Comparison of ENCODE assay signal across 15 cellular contexts in the genomic region with DNA sequence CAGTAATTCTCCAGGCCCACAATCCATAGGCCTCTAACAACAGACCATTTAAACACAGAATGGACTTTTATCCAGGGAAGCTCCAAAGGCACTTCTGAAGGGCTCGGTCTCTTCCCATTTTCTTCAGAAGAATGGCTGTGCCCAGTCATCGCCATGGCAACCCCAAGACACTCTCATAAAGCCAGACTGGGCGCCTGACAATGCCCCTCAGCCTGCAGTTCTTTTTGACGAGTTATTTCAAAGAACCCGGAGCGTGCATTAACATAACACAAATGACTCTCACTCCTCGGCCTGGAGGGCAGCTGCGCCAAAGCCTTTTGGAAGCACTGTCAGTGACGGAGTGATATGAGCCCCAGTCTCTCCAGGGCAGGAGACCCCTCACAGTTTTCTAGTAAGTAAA.
DNase-seq lines count a peak whose midpoint lies in the region; ATAC-seq and TF ChIP-seq lines count a peak whose summit lies in the region.
"Had no signal": no experiment of that assay in that cellular context is flagged by ENCODE, and none has a peak within 500 bp of the region (broad histone marks: within the 10 kb centered on the region; RNA-seq: fewer than 3 reads in every experiment).

No MANE protein-coding gene starts in this region.

- no peaks in the 10 kb centered on the region for H3K36me3 ChIP-seq in PC-9 (ENCODE audit: low read depth)

- peak overlapping the region; percentile 76 for H3K27ac Mint-ChIP-seq in activated CD4-positive, alpha-beta T cell treated with anti-CD3 and anti-CD28 coated beads for 36 hours
- peak overlapping the region; percentile 6 for H3K27ac Mint-ChIP-seq in activated T-helper 1 cell treated with anti-CD3 and anti-CD28 coated beads, Interleukin-12 subunit alpha, Interleukin-12 subunit beta, Interleukin-2, Interleukin-4 antibody, amounts not matched to agents 30 ng/mL and 10 ng/mL and 1 ng/mL, durations not matched to agents 14 hours and 24 hours and 36 hours
- peak overlapping the region; percentile 47 for H3K27ac Mint-ChIP-seq in stimulated activated memory B cell treated with anti-CD40 and anti-IgM and Interleukin-4, amounts not matched to agents 10 μg/mL and 1 μg/mL and 100 μg/mL, for 72 hours

- no peak overlapping the region for H3K4me3 Mint-ChIP-seq in activated CD4-positive, alpha-beta T cell treated with anti-CD3 and anti-CD28 coated beads for 36 hours
- no peak overlapping the region for H3K4me3 Mint-ChIP-seq in activated T-helper 1 cell treated with anti-CD3 and anti-CD28 coated beads, Interleukin-12 subunit alpha, Interleukin-12 subunit beta, Interleukin-2, Interleukin-4 antibody, amounts not matched to agents 30 ng/mL and 10 ng/mL and 1 ng/mL, durations not matched to agents 14 hours and 24 hours and 36 hours
- H3K4me3 Mint-ChIP-seq in stimulated activated memory B cell treated with anti-CD40 and anti-IgM and Interleukin-4, amounts not matched to agents 10 μg/mL and 1 μg/mL and 100 μg/mL, for 72 hours = no peak overlapping the region

- peaks cover 27% of the 10 kb centered on the region for H3K36me3 Mint-ChIP-seq in activated CD4-positive, alpha-beta T cell treated with anti-CD3 and anti-CD28 coated beads for 36 hours (ENCODE audit: low read depth)
- peaks cover 41% of the 10 kb centered on the region for H3K36me3 Mint-ChIP-seq in activated T-helper 1 cell treated with anti-CD3 and anti-CD28 coated beads, Interleukin-12 subunit alpha, Interleukin-12 subunit beta, Interleukin-2, Interleukin-4 antibody, amounts not matched to agents 30 ng/mL and 10 ng/mL and 1 ng/mL, durations not matched to agents 14 hours and 24 hours and 36 hours (ENCODE audit: low read depth)
- peaks cover 36% of the 10 kb centered on the region for H3K36me3 Mint-ChIP-seq in stimulated activated memory B cell treated with anti-CD40 and anti-IgM and Interleukin-4, amounts not matched to agents 10 μg/mL and 1 μg/mL and 100 μg/mL, for 72 hours

- no TSS peak for BruUV-seq in PC-9 (replicated peaks; lab: Mats Ljungman, UMichigan)

- DNase-seq in activated CD4-positive, alpha-beta T cell treated with anti-CD3 and anti-CD28 coated beads for 36 hours = no peak
- no peak for DNase-seq in activated CD4-positive, alpha-beta T cell treated with anti-CD3 and anti-CD28 coated beads, Interleukin-2, amount 50 U/mL, for 48 hours
- DNase-seq in activated T-helper 1 cell treated with anti-CD3 and anti-CD28 coated beads, Interleukin-12 subunit alpha, Interleukin-12 subunit beta, Interleukin-2, Interleukin-4 antibody, amounts not matched to agents 30 ng/mL and 10 ng/mL and 1 ng/mL, durations not matched to agents 14 hours and 24 hours and 36 hours (ENCODE audit: low spot score) = no peak
- DNase-seq in medulla oblongata (ENCODE audit: extremely low spot score) = peak; percentile 80
- DNase-seq in NCI-H510A treated with DMSO at 0.1 percent for 48 hours (lab: John Stamatoyannopoulos, UW) = no peak
- no peak for DNase-seq in GF-D8 (lab: John Stamatoyannopoulos, UW)
- DNase-seq in PC-9 = no peak
- DNase-seq: activated gamma-delta T cell; DND-41; H7; kidney glomerular epithelial cell; NCI-H2029; stimulated activated CD4-positive, alpha-beta T cell treated with anti-CD3 and anti-CD28 coated beads, Interleukin-2, amount 100 ng/mL, for 48 hours had no signal

- POLR2A ChIA-PET in activated CD4-positive, alpha-beta T cell treated with anti-CD3 and anti-CD28 coated beads for 36 hours (lab: Charles Lee) = no interaction called here
- POLR2A ChIA-PET in PC-9 (lab: Charles Lee; ENCODE audit: unreplicated experiment) = interaction anchor here (0.6 kb wide), 1 partner anchor 90 kb away, joined by 3 read pairs; no protein-coding TSS in a partner anchor

- no peaks in the 10 kb centered on the region for H4K20me1 ChIP-seq in PC-9 (ENCODE audit: insufficient read depth)

- no peaks in the 10 kb centered on the region for H3K27me3 Mint-ChIP-seq in activated CD4-positive, alpha-beta T cell treated with anti-CD3 and anti-CD28 coated beads for 36 hours
- no peaks in the 10 kb centered on the region for H3K27me3 Mint-ChIP-seq in activated T-helper 1 cell treated with anti-CD3 and anti-CD28 coated beads, Interleukin-12 subunit alpha, Interleukin-12 subunit beta, Interleukin-2, Interleukin-4 antibody, amounts not matched to agents 30 ng/mL and 10 ng/mL and 1 ng/mL, durations not matched to agents 14 hours and 24 hours and 36 hours (ENCODE audit: insufficient read depth)
- no peaks in the 10 kb centered on the region for H3K27me3 Mint-ChIP-seq in stimulated activated memory B cell treated with anti-CD40 and anti-IgM and Interleukin-4, amounts not matched to agents 10 μg/mL and 1 μg/mL and 100 μg/mL, for 72 hours

- CTCF ChIA-PET in activated CD4-positive, alpha-beta T cell treated with anti-CD3 and anti-CD28 coated beads for 36 hours (lab: Charles Lee) = interaction anchor here (0.6 kb wide), 1 partner anchor 982 kb away, joined by 3 read pairs; no protein-coding TSS in a partner anchor
- CTCF ChIA-PET in PC-9 (lab: Charles Lee) = no interaction called here

- H3K4me2 ChIP-seq in PC-9 = no peak overlapping the region
- H3K4me2 ChIP-seq: A549 had no signal

- TF ChIP-seq CTCF in PC-9 (conservative IDR thresholded peaks at IDR 0.05) = no peak

- H3K4me1 Mint-ChIP-seq in activated CD4-positive, alpha-beta T cell treated with anti-CD3 and anti-CD28 coated beads for 36 hours = peaks cover 27% of the 10 kb centered on the region
- peaks cover 24% of the 10 kb centered on the region for H3K4me1 Mint-ChIP-seq in activated T-helper 1 cell treated with anti-CD3 and anti-CD28 coated beads, Interleukin-12 subunit alpha, Interleukin-12 subunit beta, Interleukin-2, Interleukin-4 antibody, amounts not matched to agents 30 ng/mL and 10 ng/mL and 1 ng/mL, durations not matched to agents 14 hours and 24 hours and 36 hours (ENCODE audit: low read depth)
- H3K4me1 Mint-ChIP-seq in stimulated activated memory B cell treated with anti-CD40 and anti-IgM and Interleukin-4, amounts not matched to agents 10 μg/mL and 1 μg/mL and 100 μg/mL, for 72 hours = peaks cover 43% of the 10 kb centered on the region

- no peaks in the 10 kb centered on the region for H3K27me3 ChIP-seq in PC-9 (ENCODE audit: insufficient read depth, low read depth)

- no peak for ATAC-seq in activated CD4-positive, alpha-beta T cell treated with anti-CD3 and anti-CD28 coated beads for 36 hours
- no peak for ATAC-seq in stimulated activated memory B cell treated with anti-CD40 and anti-IgM and Interleukin-4, amounts not matched to agents 10 μg/mL and 1 μg/mL and 100 μg/mL, for 72 hours
- ATAC-seq: A549 had no signal

- no peaks in the 10 kb centered on the region for H3K9me3 ChIP-seq in PC-9 (ENCODE audit: insufficient read depth, low read depth)
- H3K9me3 ChIP-seq: A549 had no signal

- no peak overlapping the region for H3K27ac ChIP-seq in PC-9
- H3K27ac ChIP-seq: A549 had no signal

- H3K4me1 ChIP-seq in PC-9 (replicated peaks; ENCODE audit: insufficient read depth) = peaks cover 24% of the 10 kb centered on the region

- intact Hi-C loops in activated CD4-positive, alpha-beta T cell treated with anti-CD3 and anti-CD28 coated beads for 36 hours (cut with DNase I, micrococcal nuclease) = no loop called here
- intact Hi-C loops in activated T-helper 1 cell treated with anti-CD3 and anti-CD28 coated beads, Interleukin-12 subunit alpha, Interleukin-12 subunit beta, Interleukin-2, Interleukin-4 antibody, amounts not matched to agents 30 ng/mL and 10 ng/mL and 1 ng/mL, durations not matched to agents 14 hours and 24 hours and 36 hours (cut with micrococcal nuclease) = no loop called here
- intact Hi-C loops in PC-9 (cut with micrococcal nuclease; ENCODE audit: unreplicated experiment) = no loop called here

- H3F3A ChIP-seq in PC-9 (ENCODE audit: insufficient read depth, low read depth) = peaks cover 5% of the 10 kb centered on the region; the same call in 1 of the 2 replicates

- H3K79me2 ChIP-seq in PC-9 (ENCODE audit: low read depth) = no peaks in the 10 kb centered on the region

- no peak overlapping the region for H2AFZ ChIP-seq in PC-9

- no peaks in the 10 kb centered on the region for H3K9me2 ChIP-seq in PC-9 (ENCODE audit: insufficient read depth)

- H3K9me3 Mint-ChIP-seq in activated CD4-positive, alpha-beta T cell treated with anti-CD3 and anti-CD28 coated beads for 36 hours (ENCODE audit: low read depth) = peaks cover 3% of the 10 kb centered on the region
- H3K9me3 Mint-ChIP-seq in activated T-helper 1 cell treated with anti-CD3 and anti-CD28 coated beads, Interleukin-12 subunit alpha, Interleukin-12 subunit beta, Interleukin-2, Interleukin-4 antibody, amounts not matched to agents 30 ng/mL and 10 ng/mL and 1 ng/mL, durations not matched to agents 14 hours and 24 hours and 36 hours = peaks cover 6% of the 10 kb centered on the region
- peaks cover 3% of the 10 kb centered on the region for H3K9me3 Mint-ChIP-seq in stimulated activated memory B cell treated with anti-CD40 and anti-IgM and Interleukin-4, amounts not matched to agents 10 μg/mL and 1 μg/mL and 100 μg/mL, for 72 hours

- H3K4me3 ChIP-seq in PC-9 = no peak overlapping the region
- H3K4me3 ChIP-seq: A549 had no signal

Comparison
In these comparisons a context has a peak if more than half of its experiments do, and no peak if none do; other contexts are left out.
1. H3K27ac Mint-ChIP-seq: peak in every context shown above with its lines; median percentile 76 in activated CD4-positive, alpha-beta T cell treated with anti-CD3 and anti-CD28 coated beads for 36 hours; 47 in stimulated activated memory B cell treated with anti-CD40 and anti-IgM and Interleukin-4, amounts not matched to agents 10 μg/mL and 1 μg/mL and 100 μg/mL, for 72 hours; 6 in activated T-helper 1 cell treated with anti-CD3 and anti-CD28 coated beads, Interleukin-12 subunit alpha, Interleukin-12 subunit beta, Interleukin-2, Interleukin-4 antibody, amounts not matched to agents 30 ng/mL and 10 ng/mL and 1 ng/mL, durations not matched to agents 14 hours and 24 hours and 36 hours.